Comparison of ENCODE assay signal across 17 cellular contexts in genomic region chr12:62335057-62335456, GRCh38.
"Had no signal": no experiment of that assay in that cellular context is flagged by ENCODE, and none has a peak within 500 bp of the region (broad histone marks: within the 10 kb centered on the region; RNA-seq: fewer than 3 reads in every experiment).

No MANE protein-coding gene starts in this region.

- H3K4me2 ChIP-seq: hepatocyte had no signal

- H3K4me1 Mint-ChIP-seq: nephron had no signal

- H3K27ac Mint-ChIP-seq: nephron had no signal

- H3K4me3 Mint-ChIP-seq: nephron had no signal

- H3K27ac ChIP-seq: dorsolateral prefrontal cortex, hepatocyte, parathyroid adenoma, psoas muscle, sigmoid colon, skin epidermis had no signal

- ATAC-seq: mucosa of descending colon, psoas muscle had no signal

- H2AFZ ChIP-seq: hepatocyte, parathyroid adenoma had no signal

- H3K4me1 ChIP-seq: parathyroid adenoma had no signal

- DNase-seq: cortex of kidney; dorsolateral prefrontal cortex; effector CD8-positive, alpha-beta T cell; foreskin melanocyte; head of caudate nucleus; mammary epithelial cell; mucosa of descending colon; psoas muscle; sigmoid colon; stimulated activated CD4-positive, alpha-beta T cell treated with anti-CD3 and anti-CD28 coated beads, Interleukin-2, amount 100 ng/mL, for 24 hours; stimulated activated CD4-positive, alpha-beta T cell treated with anti-CD3 and anti-CD28 coated beads, Interleukin-4, amount 100 ng/mL, for 4 hours; stimulated activated naive CD4-positive, alpha-beta T cell; trophoblast cell had no signal

- H3K4me3 ChIP-seq: dorsolateral prefrontal cortex, hepatocyte, mucosa of descending colon, psoas muscle, sigmoid colon, skin epidermis had no signal
